ENCODE assay signal across 1 cellular context in the genomic region with DNA sequence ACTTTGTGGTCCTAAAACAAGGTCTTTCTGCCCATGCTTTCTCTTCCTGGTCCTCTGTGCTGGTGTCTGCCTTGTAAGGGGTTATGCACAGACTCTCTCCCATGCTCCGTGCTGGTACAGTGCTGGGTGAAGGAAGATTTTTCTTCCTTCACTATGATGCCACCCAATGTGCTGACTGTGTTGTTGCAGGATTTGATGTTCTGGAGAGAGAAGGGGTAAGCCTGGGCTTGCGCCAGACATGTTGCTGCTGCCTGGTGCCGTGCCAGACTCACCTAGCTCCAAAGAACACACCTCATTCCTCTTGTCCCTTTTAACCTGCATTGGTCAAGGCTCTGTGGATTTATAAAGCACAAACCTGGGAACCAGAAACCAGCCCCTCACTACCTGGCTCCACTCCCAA.
TF ChIP-seq lines count a peak whose summit lies in the region.

No MANE protein-coding gene starts in this region.

TF ChIP-seq in GM23338, 12 proteins besides CTCF, POLR2A, EP300 and RAD21:
- TF ChIP-seq, protein P1, sequence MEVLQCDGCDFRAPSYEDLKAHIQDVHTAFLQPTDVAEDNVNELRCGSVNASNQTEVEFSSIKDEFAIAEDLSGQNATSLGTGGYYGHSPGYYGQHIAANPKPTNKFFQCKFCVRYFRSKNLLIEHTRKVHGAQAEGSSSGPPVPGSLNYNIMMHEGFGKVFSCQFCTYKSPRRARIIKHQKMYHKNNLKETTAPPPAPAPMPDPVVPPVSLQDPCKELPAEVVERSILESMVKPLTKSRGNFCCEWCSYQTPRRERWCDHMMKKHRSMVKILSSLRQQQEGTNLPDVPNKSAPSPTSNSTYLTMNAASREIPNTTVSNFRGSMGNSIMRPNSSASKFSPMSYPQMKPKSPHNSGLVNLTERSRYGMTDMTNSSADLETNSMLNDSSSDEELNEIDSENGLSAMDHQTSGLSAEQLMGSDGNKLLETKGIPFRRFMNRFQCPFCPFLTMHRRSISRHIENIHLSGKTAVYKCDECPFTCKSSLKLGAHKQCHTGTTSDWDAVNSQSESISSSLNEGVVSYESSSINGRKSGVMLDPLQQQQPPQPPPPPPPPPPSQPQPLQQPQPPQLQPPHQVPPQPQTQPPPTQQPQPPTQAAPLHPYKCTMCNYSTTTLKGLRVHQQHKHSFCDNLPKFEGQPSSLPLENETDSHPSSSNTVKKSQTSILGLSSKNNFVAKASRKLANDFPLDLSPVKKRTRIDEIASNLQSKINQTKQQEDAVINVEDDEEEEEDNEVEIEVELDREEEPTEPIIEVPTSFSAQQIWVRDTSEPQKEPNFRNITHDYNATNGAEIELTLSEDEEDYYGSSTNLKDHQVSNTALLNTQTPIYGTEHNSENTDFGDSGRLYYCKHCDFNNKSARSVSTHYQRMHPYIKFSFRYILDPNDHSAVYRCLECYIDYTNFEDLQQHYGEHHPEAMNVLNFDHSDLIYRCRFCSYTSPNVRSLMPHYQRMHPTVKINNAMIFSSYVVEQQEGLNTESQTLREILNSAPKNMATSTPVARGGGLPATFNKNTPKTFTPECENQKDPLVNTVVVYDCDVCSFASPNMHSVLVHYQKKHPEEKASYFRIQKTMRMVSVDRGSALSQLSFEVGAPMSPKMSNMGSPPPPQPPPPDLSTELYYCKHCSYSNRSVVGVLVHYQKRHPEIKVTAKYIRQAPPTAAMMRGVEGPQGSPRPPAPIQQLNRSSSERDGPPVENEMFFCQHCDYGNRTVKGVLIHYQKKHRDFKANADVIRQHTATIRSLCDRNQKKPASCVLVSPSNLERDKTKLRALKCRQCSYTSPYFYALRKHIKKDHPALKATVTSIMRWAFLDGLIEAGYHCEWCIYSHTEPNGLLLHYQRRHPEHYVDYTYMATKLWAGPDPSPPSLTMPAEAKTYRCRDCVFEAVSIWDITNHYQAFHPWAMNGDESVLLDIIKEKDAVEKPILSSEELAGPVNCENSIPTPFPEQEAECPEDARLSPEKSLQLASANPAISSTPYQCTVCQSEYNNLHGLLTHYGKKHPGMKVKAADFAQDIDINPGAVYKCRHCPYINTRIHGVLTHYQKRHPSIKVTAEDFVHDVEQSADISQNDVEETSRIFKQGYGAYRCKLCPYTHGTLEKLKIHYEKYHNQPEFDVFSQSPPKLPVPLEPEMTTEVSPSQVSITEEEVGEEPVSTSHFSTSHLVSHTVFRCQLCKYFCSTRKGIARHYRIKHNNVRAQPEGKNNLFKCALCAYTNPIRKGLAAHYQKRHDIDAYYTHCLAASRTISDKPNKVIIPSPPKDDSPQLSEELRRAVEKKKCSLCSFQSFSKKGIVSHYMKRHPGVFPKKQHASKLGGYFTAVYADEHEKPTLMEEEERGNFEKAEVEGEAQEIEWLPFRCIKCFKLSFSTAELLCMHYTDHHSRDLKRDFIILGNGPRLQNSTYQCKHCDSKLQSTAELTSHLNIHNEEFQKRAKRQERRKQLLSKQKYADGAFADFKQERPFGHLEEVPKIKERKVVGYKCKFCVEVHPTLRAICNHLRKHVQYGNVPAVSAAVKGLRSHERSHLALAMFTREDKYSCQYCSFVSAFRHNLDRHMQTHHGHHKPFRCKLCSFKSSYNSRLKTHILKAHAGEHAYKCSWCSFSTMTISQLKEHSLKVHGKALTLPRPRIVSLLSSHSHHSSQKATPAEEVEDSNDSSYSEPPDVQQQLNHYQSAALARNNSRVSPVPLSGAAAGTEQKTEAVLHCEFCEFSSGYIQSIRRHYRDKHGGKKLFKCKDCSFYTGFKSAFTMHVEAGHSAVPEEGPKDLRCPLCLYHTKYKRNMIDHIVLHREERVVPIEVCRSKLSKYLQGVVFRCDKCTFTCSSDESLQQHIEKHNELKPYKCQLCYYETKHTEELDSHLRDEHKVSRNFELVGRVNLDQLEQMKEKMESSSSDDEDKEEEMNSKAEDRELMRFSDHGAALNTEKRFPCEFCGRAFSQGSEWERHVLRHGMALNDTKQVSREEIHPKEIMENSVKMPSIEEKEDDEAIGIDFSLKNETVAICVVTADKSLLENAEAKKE (CRISPR knock-in tag; IDR thresholded peaks at IDR 0.05) = no peak
- TF ChIP-seq NANOG (IDR thresholded peaks at IDR 0.05; ENCODE audit: borderline replicate concordance) = no peak
- TF ChIP-seq EZH2phosphoT487 (IDR thresholded peaks at IDR 0.05; ENCODE audit: unreplicated experiment) = no peak
- TF ChIP-seq CREB1 (CRISPR knock-in tag; IDR thresholded peaks at IDR 0.05; ENCODE audit: low read depth) = no peak
TF ChIP-seq in GM23338: peak in this region for 0.
